In genomic region chr1:14009576-14009975, GRCh38 we compare ENCODE assay signal across 21 cellular contexts.
A peak's percentile ranks its signal among the peaks of the same experiment; 100 is the strongest.
DNase-seq lines count a peak whose midpoint lies in the region.
"Had no signal": no experiment of that assay in that cellular context is flagged by ENCODE, and none has a peak within 500 bp of the region (broad histone marks: within the 10 kb centered on the region; RNA-seq: fewer than 3 reads in every experiment).

No MANE protein-coding gene starts in this region.

- no peak overlapping the region for H2BK5ac ChIP-seq in trophoblast cell (ENCODE audit: low read depth, low read length, poor library complexity)

- no peaks in the 10 kb centered on the region for H3K36me3 ChIP-seq in trophoblast cell (ENCODE audit: control insufficient read depth in 1 of 2, insufficient read depth in 2 of 2, low read length in 2 of 2)
- H3K36me3 ChIP-seq: BLaER1 treated with 17β-estradiol and CSF1 and Interleukin-3, amounts not matched to agents 10 nM and 100 nM had no signal

- no peak overlapping the region for H2BK120ac ChIP-seq in trophoblast cell (ENCODE audit: insufficient read depth, low read length, poor library complexity)

- H3K27me3 ChIP-seq in trophoblast cell (ENCODE audit: insufficient read depth, low read length) = no peaks in the 10 kb centered on the region
- H3K27me3 ChIP-seq: BLaER1 treated with 17β-estradiol and CSF1 and Interleukin-3, amounts not matched to agents 10 nM and 100 nM had no signal

- no peak overlapping the region for H2BK12ac ChIP-seq in trophoblast cell (ENCODE audit: low read length)

- H4K91ac ChIP-seq in trophoblast cell (ENCODE audit: low read depth, low read length) = no peak overlapping the region

- no peak overlapping the region for H2AK5ac ChIP-seq in trophoblast cell (ENCODE audit: low read length)

- no peak overlapping the region for H3K18ac ChIP-seq in trophoblast cell (ENCODE audit: low read length)

- no peak overlapping the region for H2AFZ ChIP-seq in trophoblast cell (ENCODE audit: insufficient read depth, low read length, poor library complexity)

- no peak overlapping the region for H3K27ac ChIP-seq in trophoblast cell (ENCODE audit: low read depth, low read length)
- H3K27ac ChIP-seq: 22Rv1; A549; BLaER1 treated with 17β-estradiol and CSF1 and Interleukin-3, amounts not matched to agents 10 nM and 100 nM; C4-2B had no signal

- no peak overlapping the region for H3K23ac ChIP-seq in trophoblast cell (ENCODE audit: low read length)

- no peak overlapping the region for H3K4me2 ChIP-seq in trophoblast cell (ENCODE audit: low read length)
- H3K4me2 ChIP-seq: A549; BLaER1 treated with 17β-estradiol and CSF1 and Interleukin-3, amounts not matched to agents 10 nM and 100 nM had no signal

- H3K14ac ChIP-seq in trophoblast cell (ENCODE audit: low read length) = no peak overlapping the region

- no peak overlapping the region for H3K4ac ChIP-seq in trophoblast cell (ENCODE audit: low read depth, low read length)

- H3K79me1 ChIP-seq in trophoblast cell (ENCODE audit: low read length) = no peaks in the 10 kb centered on the region

- WGBS in trophoblast cell (ENCODE audit: extremely low coverage, insufficient coverage, insufficient read length) = no CpG with 5 or more reads among the region's 3 CpGs

- no peak overlapping the region for H3K4me3 ChIP-seq in trophoblast cell (ENCODE audit: low read depth, low read length)
- H3K4me3 ChIP-seq: A549; BLaER1 treated with 17β-estradiol and CSF1 and Interleukin-3, amounts not matched to agents 10 nM and 100 nM; GM12878 had no signal

- no peaks in the 10 kb centered on the region for H3K9me3 ChIP-seq in trophoblast cell (ENCODE audit: insufficient read depth, low read depth, low read length)
- H3K9me3 ChIP-seq: A549, Caco-2 had no signal

- H3K4me1 ChIP-seq in trophoblast cell (ENCODE audit: control insufficient read depth in 1 of 2, insufficient read depth in 2 of 2, low read length in 2 of 2) = no peaks in the 10 kb centered on the region
- H3K4me1 ChIP-seq: A549, Caco-2 had no signal

- no peak overlapping the region for H3K9ac ChIP-seq in trophoblast cell (ENCODE audit: low read length)
- H3K9ac ChIP-seq: BLaER1 treated with 17β-estradiol and CSF1 and Interleukin-3, amounts not matched to agents 10 nM and 100 nM had no signal

- no peak overlapping the region for H4K12ac ChIP-seq in trophoblast cell (ENCODE audit: low read depth, low read length)

- H3K79me2 ChIP-seq in trophoblast cell (ENCODE audit: control insufficient read depth, insufficient read depth, low read length, poor library complexity) = no peaks in the 10 kb centered on the region

- no peak overlapping the region for H4K8ac ChIP-seq in trophoblast cell (ENCODE audit: low read depth, low read length)

- peak; percentile 11 for DNase-seq in COLO829 (ENCODE audit: low spot score)
- DNase-seq in SK-MEL-5 (ENCODE audit: low read depth, low spot score) = peak; percentile 55
- peak; percentile 42 to 75 for DNase-seq in trophoblast cell
- DNase-seq in DMS153 (lab: John Stamatoyannopoulos, UW) = no peak
- DNase-seq in CD1c-positive myeloid dendritic cell (ENCODE audit: extremely low spot score) = no peak
- DNase-seq: AML-193; Caco-2; Calu3; CD4-positive, alpha-beta memory T cell; CD4-positive, CD25-positive, alpha-beta regulatory T cell; CD8-positive, alpha-beta memory T cell; DMS53; DMS79; DND-41; EL; GDM1 had no signal

- in situ Hi-C loops in SK-MEL-5 (cut with HindIII; ENCODE audit: low pct_unique_long_range_greater_than_20kb, low sequenced_read_pairs) = no loop called here

Comparison
In these comparisons a context has a peak if more than half of its experiments do, and no peak if none do; other contexts are left out.
1. DNase-seq: peak in COLO829 (single experiment), SK-MEL-5 (single experiment) and trophoblast cell (2 of 2); none in DMS153 (single experiment) and CD1c-positive myeloid dendritic cell (single experiment).